Comparison of ENCODE assay signal across 1 cellular context in genomic region chr7:104240400-104240799, GRCh38.
TF ChIP-seq lines count a peak whose summit lies in the region.

No MANE protein-coding gene starts in this region.

TF ChIP-seq in WTC11, 78 proteins besides CTCF, POLR2A, EP300 and RAD21 (continued from another document):
- TF ChIP-seq STAT6 (CRISPR knock-in tag; conservative IDR thresholded peaks at IDR 0.05; ENCODE audit: low read depth) (no peak), EMX1 (CRISPR knock-in tag; IDR thresholded peaks at IDR 0.05) (no peak), FOXP1 (CRISPR knock-in tag; IDR thresholded peaks at IDR 0.05; ENCODE audit: borderline replicate concordance) (no peak), E2F5 (CRISPR knock-in tag; IDR thresholded peaks at IDR 0.05) (no peak), AR (CRISPR knock-in tag; IDR thresholded peaks at IDR 0.05) (no peak), NR3C1 (CRISPR knock-in tag; conservative IDR thresholded peaks at IDR 0.05; ENCODE audit: low read depth) (no peak), PRDM15 (CRISPR knock-in tag; IDR thresholded peaks at IDR 0.05) (no peak)
TF ChIP-seq in WTC11: peak in this region for 0.
